In the genomic region with DNA sequence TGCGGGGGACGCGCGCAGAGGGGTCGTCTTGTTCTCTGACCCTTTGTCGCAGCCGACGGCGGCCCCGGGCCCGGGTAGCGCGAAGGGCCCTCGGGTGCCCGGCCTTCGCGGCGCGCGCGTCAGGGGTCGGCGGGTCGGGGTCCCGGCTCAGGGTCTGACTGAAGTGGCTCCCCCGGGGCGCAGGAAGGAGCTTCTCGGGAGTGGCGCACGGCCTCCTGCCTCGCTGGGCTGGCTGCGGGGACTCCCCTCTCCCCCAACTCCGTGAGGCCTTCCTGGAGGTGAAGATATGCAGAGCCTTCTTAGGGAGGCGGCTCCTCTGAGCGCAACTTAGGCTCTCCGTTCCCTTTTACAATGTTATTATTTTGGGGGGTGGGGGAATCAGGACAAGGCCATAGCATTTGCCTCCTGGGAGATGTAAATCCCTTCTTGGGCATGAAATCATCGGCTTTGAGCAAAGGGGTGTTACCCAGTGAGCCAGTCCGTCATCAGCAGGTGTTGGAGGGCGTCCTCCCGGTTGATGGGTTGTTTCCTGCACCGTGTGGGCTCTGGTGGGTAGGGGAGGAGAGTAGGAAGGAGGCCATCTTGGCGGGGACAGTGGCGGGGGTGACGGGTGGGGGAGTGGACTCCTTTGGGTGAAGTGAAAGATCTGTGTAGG, we compare ENCODE assay signal across 8 cellular contexts. TPM values are rescaled to one million over a fixed set of nuclear protein-coding genes. Genes with fewer than 3 reads are reported as not detected.
DNase-seq lines count a peak whose midpoint lies in the region; ATAC-seq and TF ChIP-seq lines count a peak whose summit lies in the region.

No MANE protein-coding gene starts in this region.

- H3K36me3 ChIP-seq in CD8-positive, alpha-beta memory T cell (ENCODE audit: insufficient read depth, low read length), result no peaks in the 10 kb centered on the region
- H3K36me3 ChIP-seq in neural cell (ENCODE audit: insufficient read depth, low read length), result no peaks in the 10 kb centered on the region

- peak; percentile 65 to 88 (median 75) for DNase-seq in CD8-positive, alpha-beta memory T cell
- DNase-seq in GM20000 (ENCODE audit: low spot score) (peak; percentile 56), HL-60 (ENCODE audit: low read depth in 1 of 2, low spot score in 1 of 2) (peak in 1 of 2 experiments; percentile 54), fibroblast of pulmonary artery (ENCODE audit: low read depth) (peak; percentile 36), superior temporal gyrus (ENCODE audit: extremely low spot score) (peak; percentile 55)

- peak; percentile 5 for TF ChIP-seq EP300 in neural cell (conservative IDR thresholded peaks at IDR 0.05; ENCODE audit: poor library complexity, severe bottlenecking)

- CTCF ChIA-PET in CD8-positive, alpha-beta memory T cell (lab: Charles Lee), result interaction anchor here (1.0 to 2.1 kb wide), 15 partner anchors 14 to 321 kb away, joined by 3 to 37 read pairs (median 7); no protein-coding TSS in a partner anchor

- H3K9me3 ChIP-seq in CD8-positive, alpha-beta memory T cell (ENCODE audit: low read length), result no peaks in the 10 kb centered on the region
- H3K9me3 ChIP-seq in neural cell (ENCODE audit: low read length), result no peaks in the 10 kb centered on the region

- peaks cover 4% of the 10 kb centered on the region for H3F3A ChIP-seq in neural cell (ENCODE audit: insufficient read depth, low read length, poor library complexity, severe bottlenecking)

- no peaks in the 10 kb centered on the region for H4K20me1 ChIP-seq in neural cell (ENCODE audit: insufficient read depth)

- H3K4me1 Mint-ChIP-seq in CD8-positive, alpha-beta memory T cell, result peaks cover 27 to 42% (median 35%) of the 10 kb centered on the region in 3 donors
- peaks cover 32% of the 10 kb centered on the region for H3K4me1 Mint-ChIP-seq in activated T-helper 17 cell treated with anti-CD3 and anti-CD28 coated beads, Interleukin-2, amount 50 U/mL, for 72 hours

- H3K79me2 ChIP-seq in neural cell (replicated peaks; ENCODE audit: insufficient read depth, low read length), result peaks cover 43% of the 10 kb centered on the region

- TF ChIP-seq CTCF in GM20000 (IDR thresholded peaks at IDR 0.05; ENCODE audit: extremely low read depth, missing control alignments) (no peak), HL-60 (IDR thresholded peaks at IDR 0.05; ENCODE audit: insufficient read depth, low read length) (no peak), fibroblast of pulmonary artery (IDR thresholded peaks at IDR 0.05; ENCODE audit: low read length, missing control alignments) (no peak), neural cell (IDR thresholded peaks at IDR 0.05; ENCODE audit: poor library complexity, severe bottlenecking) (no peak)

- H3K27ac Mint-ChIP-seq in CD8-positive, alpha-beta memory T cell, result peak overlapping the region; percentile 84 to 99 (median 97)
- H3K27ac Mint-ChIP-seq in activated T-helper 17 cell treated with anti-CD3 and anti-CD28 coated beads, Interleukin-2, amount 50 U/mL, for 72 hours, result peak overlapping the region; percentile 97

- peak overlapping the region; percentile 74 for H2AFZ ChIP-seq in neural cell (ENCODE audit: low read depth, low read length)

- H3K9me3 Mint-ChIP-seq in CD8-positive, alpha-beta memory T cell, result no peaks in the 10 kb centered on the region
- H3K9me3 Mint-ChIP-seq in activated T-helper 17 cell treated with anti-CD3 and anti-CD28 coated beads, Interleukin-2, amount 50 U/mL, for 72 hours, result no peaks in the 10 kb centered on the region

- H3K9ac ChIP-seq in neural cell (ENCODE audit: low read length), result peak overlapping the region; percentile 92

- POLR2A ChIA-PET in CD8-positive, alpha-beta memory T cell (lab: Charles Lee), result interaction anchor here (0.6 to 2.1 kb wide), 9 partner anchors 8 to 321 kb away, joined by 3 to 15 read pairs (median 3); no protein-coding TSS in a partner anchor

- H3K27ac ChIP-seq in CD8-positive, alpha-beta memory T cell (ENCODE audit: low read depth, low read length), result peak overlapping the region; percentile 99
- H3K27ac ChIP-seq in HL-60 (replicated peaks) (peak overlapping the region; percentile 62), neural cell (ENCODE audit: low read length) (peak overlapping the region; percentile 91)

- TF ChIP-seq RAD21 in neural cell (conservative IDR thresholded peaks at IDR 0.05), result no peak

- peaks cover 26% of the 10 kb centered on the region for H3K4me1 ChIP-seq in CD8-positive, alpha-beta memory T cell (ENCODE audit: insufficient read depth, low read length)

- no peaks in the 10 kb centered on the region for H3K27me3 ChIP-seq in CD8-positive, alpha-beta memory T cell (ENCODE audit: insufficient read depth, low read length, poor library complexity, severe bottlenecking)
- no peaks in the 10 kb centered on the region for H3K27me3 ChIP-seq in HL-60 (ENCODE audit: insufficient read depth, poor library complexity, severe bottlenecking)
- no peaks in the 10 kb centered on the region for H3K27me3 ChIP-seq in neural cell (ENCODE audit: insufficient read depth, low read depth, low read length)

- no peaks in the 10 kb centered on the region for H3K27me3 Mint-ChIP-seq in CD8-positive, alpha-beta memory T cell
- no peaks in the 10 kb centered on the region for H3K27me3 Mint-ChIP-seq in activated T-helper 17 cell treated with anti-CD3 and anti-CD28 coated beads, Interleukin-2, amount 50 U/mL, for 72 hours

- ATAC-seq in activated T-helper 17 cell treated with anti-CD3 and anti-CD28 coated beads, Interleukin-2, amount 50 U/mL, for 72 hours (replicated peaks), result peak; percentile 53

- H3K4me3 ChIP-seq in CD8-positive, alpha-beta memory T cell (ENCODE audit: low read length), result peak overlapping the region; percentile 84
- H3K4me3 ChIP-seq in HL-60 (replicated peaks; ENCODE audit: insufficient read depth, low read length) (peak overlapping the region; percentile 94), fibroblast of pulmonary artery (replicated peaks; ENCODE audit: low read depth, low read length) (peak overlapping the region; percentile 81), neural cell (ENCODE audit: low read length) (peak overlapping the region; percentile 91)

- H3K4me3 Mint-ChIP-seq in CD8-positive, alpha-beta memory T cell, result peak overlapping the region; percentile 81 to 98 (median 94)
- H3K4me3 Mint-ChIP-seq in activated T-helper 17 cell treated with anti-CD3 and anti-CD28 coated beads, Interleukin-2, amount 50 U/mL, for 72 hours, result peak overlapping the region; percentile 100

- H3K4me2 ChIP-seq in neural cell (ENCODE audit: low read length), result peak overlapping the region; percentile 95

- H3K36me3 Mint-ChIP-seq in CD8-positive, alpha-beta memory T cell, result peaks cover 0 to 17% (median 7%) of the 10 kb centered on the region in 3 donors
- peaks cover 24% of the 10 kb centered on the region for H3K36me3 Mint-ChIP-seq in activated T-helper 17 cell treated with anti-CD3 and anti-CD28 coated beads, Interleukin-2, amount 50 U/mL, for 72 hours (ENCODE audit: low read depth)

- no peaks in the 10 kb centered on the region for H3K9me2 ChIP-seq in neural cell (ENCODE audit: insufficient read depth, low read length)

TF ChIP-seq in PFSK-1, 5 proteins besides CTCF, POLR2A, EP300 and RAD21 (continues in another document):
- TF ChIP-seq TAF1 (IDR thresholded peaks at IDR 0.05; ENCODE audit: borderline replicate concordance, insufficient read depth, low read length), result no peak
- TF ChIP-seq POLR2AphosphoS5 (IDR thresholded peaks at IDR 0.05; ENCODE audit: low read depth, low read length), result no peak
- peak; percentile 12 for TF ChIP-seq FOXP2 (optimal IDR thresholded peaks at IDR 0.05; ENCODE audit: borderline replicate concordance, extremely low read depth, extremely low read length, insufficient read depth)
- TF ChIP-seq SIN3A (IDR thresholded peaks at IDR 0.05; ENCODE audit: borderline replicate concordance, insufficient read depth, low read length), result no peak

TF ChIP-seq in neural cell, 6 proteins besides CTCF, POLR2A, EP300 and RAD21 (continues in another document):
- TF ChIP-seq EZH2 (IDR thresholded peaks at IDR 0.05; ENCODE audit: borderline replicate concordance, insufficient read depth, low read length, poor library complexity, severe bottlenecking), result no peak
- TF ChIP-seq SMC3 (conservative IDR thresholded peaks at IDR 0.05; ENCODE audit: poor library complexity), result no peak
- peak; percentile 49 for TF ChIP-seq POLR2AphosphoS5 (IDR thresholded peaks at IDR 0.05)
- TF ChIP-seq MXI1 (conservative IDR thresholded peaks at IDR 0.05; ENCODE audit: poor library complexity, severe bottlenecking), result peak; percentile 2
- TF ChIP-seq TAF1 (IDR thresholded peaks at IDR 0.05; ENCODE audit: low read depth), result no peak

RNA-seq across cellular contexts. Expression of a gene that starts 0.5 kb away (rescaled TPM):
- 10 to 100 TPM; 55.3 to 57.3 TPM for total RNA-seq in CD8-positive, alpha-beta memory T cell
- polyA plus RNA-seq in CD8-positive, alpha-beta memory T cell, result 48.3 TPM
- 11.9 TPM for polyA plus RNA-seq in PFSK-1 (2012; ENCODE audit: insufficient read length, low read depth)
- total RNA-seq in activated T-helper 17 cell treated with anti-CD3 and anti-CD28 coated beads, Interleukin-2, amount 50 U/mL, for 72 hours, result 10 to 100 TPM; 53.8 to 70.5 TPM
- polyA plus RNA-seq in neural cell, result 66.7 and 70.8 TPM in 2 replicates
- polyA minus RNA-seq in neural cell, result 160 and 176 TPM in 2 replicates

RNA-seq across cellular contexts. Expression of a gene that starts 7.6 kb away (rescaled TPM):
- 100 to 1,000 TPM; 654 to 662 TPM for total RNA-seq in CD8-positive, alpha-beta memory T cell
- polyA plus RNA-seq in CD8-positive, alpha-beta memory T cell, result 58.4 TPM
- polyA plus RNA-seq in PFSK-1 (2012; ENCODE audit: insufficient read length, low read depth), result 59.4 TPM
- 100 to 1,000 TPM; 346 to 572 TPM for total RNA-seq in activated T-helper 17 cell treated with anti-CD3 and anti-CD28 coated beads, Interleukin-2, amount 50 U/mL, for 72 hours
- 149 and 165 TPM in 2 replicates for polyA plus RNA-seq in neural cell
- 65.0 and 66.6 TPM in 2 replicates for polyA minus RNA-seq in neural cell

RNA-seq across cellular contexts. Expression of a gene that starts 14.5 kb away (rescaled TPM):
- 10 to 100 TPM; 86.4 to 87.8 TPM for total RNA-seq in CD8-positive, alpha-beta memory T cell
- polyA plus RNA-seq in CD8-positive, alpha-beta memory T cell, result 250 TPM
- polyA plus RNA-seq in PFSK-1 (2012; ENCODE audit: insufficient read length, low read depth), result 58.6 TPM
- 10 to 100 TPM; 50.6 to 64.2 TPM for total RNA-seq in activated T-helper 17 cell treated with anti-CD3 and anti-CD28 coated beads, Interleukin-2, amount 50 U/mL, for 72 hours
- polyA plus RNA-seq in neural cell, result 78.0 and 81.6 TPM in 2 replicates
- polyA minus RNA-seq in neural cell, result 48.7 and 54.8 TPM in 2 replicates
